In genomic region chr11:96035744-96036087, GRCh38 we compare ENCODE assay signal across 29 cellular contexts.
DNase-seq lines count a peak whose midpoint lies in the region; ATAC-seq and TF ChIP-seq lines count a peak whose summit lies in the region.
"Had no signal": no experiment of that assay in that cellular context is flagged by ENCODE, and none has a peak within 500 bp of the region (broad histone marks: within the 10 kb centered on the region; RNA-seq: fewer than 3 reads in every experiment).

No MANE protein-coding gene starts in this region.

- H3K27ac Mint-ChIP-seq in CD8-positive, alpha-beta T cell = peak overlapping the region; percentile 78
- H3K27ac Mint-ChIP-seq in T-cell = peak overlapping the region; percentile 60 to 66
- H3K27ac Mint-ChIP-seq in naive thymus-derived CD8-positive, alpha-beta T cell = peak overlapping the region; percentile 4 to 86 (median 36)
- H3K27ac Mint-ChIP-seq: activated CD8-positive, alpha-beta memory T cell treated with anti-CD3 and anti-CD28 coated beads, Interleukin-2, amount 10 ng/mL, durations not matched to agents 7 days and 5 days; neural progenitor cell; T-helper 1 cell treated with Interleukin-12 subunit alpha and Interleukin-12 subunit beta and Interleukin-4 antibody, amounts not matched to agents 30 μg/mL and 1 μg/mL, for 36 hours had no signal

- TF ChIP-seq CTCF in CD8-positive, alpha-beta T cell (IDR thresholded peaks at IDR 0.05) = no peak
- TF ChIP-seq CTCF in hepatocyte (IDR thresholded peaks at IDR 0.05; ENCODE audit: poor library complexity) = no peak

- intact Hi-C loops in CD8-positive, alpha-beta T cell (cut with DNase I, micrococcal nuclease) = loop anchor here in 1 of 2 experiments (2.0 kb wide), 1 partner anchor 19 kb away; no protein-coding TSS in a partner anchor

- no peaks in the 10 kb centered on the region for H3K4me1 ChIP-seq in CD8-positive, alpha-beta T cell (ENCODE audit: insufficient read depth, low read length)
- peaks cover 24% of the 10 kb centered on the region for H3K4me1 ChIP-seq in hepatocyte (ENCODE audit: insufficient read depth)
- H3K4me1 ChIP-seq: BE2C, pancreas had no signal

- no peaks in the 10 kb centered on the region for H3K27me3 ChIP-seq in CD8-positive, alpha-beta T cell (ENCODE audit: insufficient read depth, low read length)
- H3K27me3 ChIP-seq in hepatocyte = no peaks in the 10 kb centered on the region
- H3K27me3 ChIP-seq: BE2C, body of pancreas, neural progenitor cell, pancreas, stomach, tibial artery had no signal

- no peak overlapping the region for H3K4me3 Mint-ChIP-seq in CD8-positive, alpha-beta T cell
- H3K4me3 Mint-ChIP-seq in T-cell = no peak overlapping the region
- no peak overlapping the region for H3K4me3 Mint-ChIP-seq in naive thymus-derived CD8-positive, alpha-beta T cell
- H3K4me3 Mint-ChIP-seq: activated CD8-positive, alpha-beta memory T cell treated with anti-CD3 and anti-CD28 coated beads, Interleukin-2, amount 10 ng/mL, durations not matched to agents 7 days and 5 days; H9; neural progenitor cell; T-helper 1 cell treated with Interleukin-12 subunit alpha and Interleukin-12 subunit beta and Interleukin-4 antibody, amounts not matched to agents 30 μg/mL and 1 μg/mL, for 36 hours had no signal

- H3K36me3 Mint-ChIP-seq in CD8-positive, alpha-beta T cell = peaks cover 45% of the 10 kb centered on the region
- H3K36me3 Mint-ChIP-seq in T-cell = peaks cover 18% of the 10 kb centered on the region
- H3K36me3 Mint-ChIP-seq in naive thymus-derived CD8-positive, alpha-beta T cell = peaks cover 5 to 34% (median 8%) of the 10 kb centered on the region in 3 donors
- H3K36me3 Mint-ChIP-seq: neural progenitor cell had no signal

- CTCF ChIA-PET in CD8-positive, alpha-beta T cell (lab: Charles Lee) = no interaction called here
- CTCF ChIA-PET in T-cell (lab: Charles Lee) = interaction anchor here in 1 of 2 donors (2.1 kb wide), 1 partner anchor 308 kb away, joined by 5 read pairs; the partner anchor contains the start of gene MAML2

- no peak overlapping the region for H2AFZ ChIP-seq in hepatocyte
- H2AFZ ChIP-seq: neural progenitor cell had no signal

- H3K9me2 ChIP-seq in hepatocyte (replicated peaks; ENCODE audit: insufficient read depth) = no peaks in the 10 kb centered on the region

- peaks cover 3% of the 10 kb centered on the region for H3K79me2 ChIP-seq in hepatocyte

- POLR2A ChIA-PET in CD8-positive, alpha-beta T cell (lab: Charles Lee) = interaction anchor here (0.8 to 1.0 kb wide), 2 partner anchors 98 to 165 kb away, joined by 3 read pairs; no protein-coding TSS in a partner anchor
- POLR2A ChIA-PET in T-cell (lab: Charles Lee) = no interaction called here
- POLR2A ChIA-PET in naive thymus-derived CD8-positive, alpha-beta T cell (lab: Charles Lee) = interaction anchor here (0.8 to 1.9 kb wide), 2 partner anchors 11 to 20 kb away, joined by 4 to 7 read pairs; no protein-coding TSS in a partner anchor

- no peak for ATAC-seq in CD8-positive, alpha-beta T cell
- ATAC-seq in T-cell (replicated peaks in 1 of 4) (no peak), esophagus mucosa (no peak)
- ATAC-seq in naive thymus-derived CD8-positive, alpha-beta T cell = peak; percentile 59 to 67
- ATAC-seq: activated CD8-positive, alpha-beta memory T cell treated with anti-CD3 and anti-CD28 coated beads, Interleukin-2, amount 10 ng/mL, durations not matched to agents 7 days and 5 days; body of pancreas had no signal

- H3K36me3 ChIP-seq in CD8-positive, alpha-beta T cell (ENCODE audit: insufficient read depth, low read length) = no peaks in the 10 kb centered on the region
- no peaks in the 10 kb centered on the region for H3K36me3 ChIP-seq in hepatocyte (replicated peaks; ENCODE audit: insufficient read depth, low read depth)
- H3K36me3 ChIP-seq: BE2C, neural progenitor cell, pancreas, stomach, tibial artery had no signal

- H3K4me3 ChIP-seq in CD8-positive, alpha-beta T cell (ENCODE audit: low read depth, low read length) = no peak overlapping the region
- H3K4me3 ChIP-seq in hepatocyte = no peak overlapping the region
- H3K4me3 ChIP-seq: body of pancreas, neural progenitor cell, pancreas, SK-N-MC, stomach, tibial artery had no signal

- no peak for DNase-seq in CD8-positive, alpha-beta T cell
- DNase-seq in T-cell (no peak), hepatocyte (ENCODE audit: low spot score) (no peak), NCI-H2081 (lab: John Stamatoyannopoulos, UW) (no peak), retina (no peak)
- no peak for DNase-seq in naive thymus-derived CD8-positive, alpha-beta T cell
- no peak for DNase-seq in stimulated activated CD8-positive, alpha-beta memory T cell treated with anti-CD3 and anti-CD28 coated beads, Interleukin-4, amount 100 ng/mL, for 48 hours
- DNase-seq: activated CD8-positive, alpha-beta memory T cell treated with anti-CD3 and anti-CD28 coated beads, Interleukin-2, amount 10 ng/mL, durations not matched to agents 7 days and 5 days; activated gamma-delta T cell treated with Interleukin-2 at 50 U/mL for 16 hours; activated T-cell treated with anti-CD3 and anti-CD28 coated beads, Interleukin-2, amount 50 U/mL, for 48 hours; BE2C; body of pancreas; DMS53; effector memory CD4-positive, alpha-beta T cell; glutamatergic neuron; H9; KBM-7; NCI-H1092; NCI-H1694; NCI-H446 treated with DMSO at 0.1 percent for 48 hours; pancreas; RPMI8226; stimulated activated CD4-positive, alpha-beta T cell treated with anti-CD3 and anti-CD28 coated beads, Interleukin-1b, Interleukin-23, amount 100 ng/mL, for 48 hours; stomach; tibial artery had no signal

- H3K27ac ChIP-seq in CD8-positive, alpha-beta T cell (ENCODE audit: low read depth, low read length) = no peak overlapping the region
- H3K27ac ChIP-seq in hepatocyte = peak overlapping the region; percentile 18
- H3K27ac ChIP-seq: body of pancreas, neural progenitor cell, pancreas, SK-N-MC, tibial artery had no signal

- no peak overlapping the region for H3K4me2 ChIP-seq in hepatocyte
- H3K4me2 ChIP-seq: neural progenitor cell had no signal

- no peaks in the 10 kb centered on the region for H3K27me3 Mint-ChIP-seq in CD8-positive, alpha-beta T cell (ENCODE audit: low read depth)
- H3K27me3 Mint-ChIP-seq in T-cell = no peaks in the 10 kb centered on the region
- H3K27me3 Mint-ChIP-seq in naive thymus-derived CD8-positive, alpha-beta T cell = no peaks in the 10 kb centered on the region
- H3K27me3 Mint-ChIP-seq: activated CD8-positive, alpha-beta memory T cell treated with anti-CD3 and anti-CD28 coated beads, Interleukin-2, amount 10 ng/mL, durations not matched to agents 7 days and 5 days had no signal

- 79% methylated on average over 3 of the region's 3 CpGs for WGBS in hepatocyte (ENCODE audit: low lambda C conversion rate, missing lambda C conversion rate)

- no peaks in the 10 kb centered on the region for H3K9me3 Mint-ChIP-seq in CD8-positive, alpha-beta T cell
- H3K9me3 Mint-ChIP-seq in T-cell = no peaks in the 10 kb centered on the region
- no peaks in the 10 kb centered on the region for H3K9me3 Mint-ChIP-seq in naive thymus-derived CD8-positive, alpha-beta T cell
- H3K9me3 Mint-ChIP-seq: H9; neural progenitor cell; T-helper 1 cell treated with Interleukin-12 subunit alpha and Interleukin-12 subunit beta and Interleukin-4 antibody, amounts not matched to agents 30 μg/mL and 1 μg/mL, for 36 hours had no signal

- peaks cover 50% of the 10 kb centered on the region for H3K4me1 Mint-ChIP-seq in CD8-positive, alpha-beta T cell (ENCODE audit: low read depth)
- H3K4me1 Mint-ChIP-seq in T-cell = peaks cover 53 to 66% (median 54%) of the 10 kb centered on the region in 3 donors
- H3K4me1 Mint-ChIP-seq in naive thymus-derived CD8-positive, alpha-beta T cell = peaks cover 26 to 70% (median 52%) of the 10 kb centered on the region in 4 donors
- H3K4me1 Mint-ChIP-seq: activated CD8-positive, alpha-beta memory T cell treated with anti-CD3 and anti-CD28 coated beads, Interleukin-2, amount 10 ng/mL, durations not matched to agents 7 days and 5 days had no signal

- H3K9me3 ChIP-seq in CD8-positive, alpha-beta T cell (ENCODE audit: low read length) = no peaks in the 10 kb centered on the region
- no peaks in the 10 kb centered on the region for H3K9me3 ChIP-seq in hepatocyte (ENCODE audit: low read depth)
- H3K9me3 ChIP-seq: BE2C, body of pancreas, pancreas, stomach, tibial artery had no signal

- no peaks in the 10 kb centered on the region for H4K20me1 ChIP-seq in hepatocyte (ENCODE audit: insufficient read depth, poor library complexity, severe bottlenecking)

Comparison
In these comparisons a context has a peak if more than half of its experiments do, and no peak if none do; other contexts are left out.
1. ATAC-seq: peak in naive thymus-derived CD8-positive, alpha-beta T cell (2 of 2); none in CD8-positive, alpha-beta T cell (single experiment), T-cell (0 of 4) and esophagus mucosa (single experiment).
2. POLR2A ChIA-PET loops: an anchor here in CD8-positive, alpha-beta T cell (0.8 to 1.0 kb wide) and naive thymus-derived CD8-positive, alpha-beta T cell (0.8 to 1.9 kb wide); none called in T-cell.
3. Peak in every context shown above with its lines, with median percentiles within 50 percentile points of each other: H3K27ac Mint-ChIP-seq.